In the genomic region with DNA sequence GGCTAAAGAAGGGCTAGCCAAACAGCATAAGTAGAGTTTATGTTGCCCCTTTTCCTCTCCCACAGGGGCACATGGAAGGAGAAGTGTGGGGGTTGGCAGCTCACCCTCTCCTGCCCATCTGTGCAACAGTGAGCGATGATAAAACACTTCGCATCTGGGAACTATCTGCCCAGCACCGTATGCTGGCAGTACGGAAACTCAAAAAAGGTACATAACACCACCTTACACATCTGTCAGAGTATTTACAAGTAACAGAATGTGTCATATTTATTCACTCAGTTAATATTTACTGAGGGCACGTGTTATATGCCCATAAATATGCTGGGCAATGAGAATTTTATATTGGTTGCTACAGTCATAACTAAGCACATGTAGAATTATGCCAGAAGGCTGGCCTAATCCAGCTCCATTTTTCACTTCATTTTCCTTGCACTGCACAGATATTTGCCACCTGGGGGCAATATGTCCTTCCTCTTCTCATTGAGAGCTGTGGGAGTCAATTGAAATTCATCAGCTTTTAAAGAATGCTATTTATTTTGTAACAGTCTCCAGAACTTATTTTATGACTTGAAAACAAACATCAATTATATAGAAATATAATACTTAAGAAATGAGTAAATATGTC, we compare ENCODE assay signal across 8 cellular contexts.
DNase-seq lines count a peak whose midpoint lies in the region; ATAC-seq, FAIRE-seq and TF ChIP-seq lines count a peak whose summit lies in the region.

No MANE protein-coding gene starts in this region.

- H2AK5ac ChIP-seq in H1 (ENCODE audit: low read depth, low read length): no peak overlapping the region

- H3K18ac ChIP-seq in H1 (ENCODE audit: extremely low read depth, low read length): no peak overlapping the region

- H3K4ac ChIP-seq in H1 (replicated peaks; ENCODE audit: insufficient read length, low read depth, low read length): no peak overlapping the region

- H3K79me2 ChIP-seq in H1 (ENCODE audit: control insufficient read depth in 1 of 2, insufficient read depth in 2 of 2, low read length in 2 of 2): no peaks in the 10 kb centered on the region

- DNase-seq in GM12865 (ENCODE audit: low read depth) (peak; percentile 42), NCI-H526 treated with DMSO at 0.1 percent for 48 hours (lab: John Stamatoyannopoulos, UW) (peak; percentile 26), H1 (ENCODE audit: low read depth in 1 of 2, low spot score in 2 of 2) (no peak), DMS79 (lab: John Stamatoyannopoulos, UW) (no peak)
- DNase-seq in naive thymus-derived CD4-positive, alpha-beta T cell: peak in 5 of 9 donors; percentile 6 to 40 (median 16)
- DNase-seq in activated CD8-positive, alpha-beta memory T cell treated with anti-CD3 and anti-CD28 coated beads, Interleukin-2, amount 50 U/mL, for 4 hours: no peak

- 91% methylated on average over 5 of the region's 5 CpGs; no CpG with 5 or more reads in 1 of the 2 experiments for WGBS in H1 (ENCODE audit: extremely low coverage in 1 of 2, insufficient coverage in 1 of 2, insufficient read length in 1 of 2, insufficient replicate concordance in 2 of 2, low coverage in 1 of 2, low lambda C conversion rate in 2 of 2, missing lambda C conversion rate in 1 of 2), 2 experiments

- H2BK15ac ChIP-seq in H1 (ENCODE audit: low read length): no peak overlapping the region

- H3K4me2 ChIP-seq in H1 (ENCODE audit: insufficient read depth in 1 of 2, low read depth in 2 of 2, low read length in 2 of 2): no peak overlapping the region

- peaks cover 13 to 32% (median 29%) of the 10 kb centered on the region in 7 donors for H3K4me1 Mint-ChIP-seq in naive thymus-derived CD4-positive, alpha-beta T cell

- H3K23me2 ChIP-seq in H1 (ENCODE audit: low read depth, low read length): no peaks in the 10 kb centered on the region

- H3K36me3 ChIP-seq in H1 (ENCODE audit: control insufficient read depth in 2 of 4, insufficient read depth in 4 of 4, low read length in 3 of 4): no peaks in the 10 kb centered on the region
- no peaks in the 10 kb centered on the region for H3K36me3 ChIP-seq in naive thymus-derived CD4-positive, alpha-beta T cell (ENCODE audit: control insufficient read depth in 2 of 3, insufficient read depth in 3 of 3, low read length in 3 of 3)

- no peak overlapping the region for H3K27ac ChIP-seq in H1 (ENCODE audit: low read depth, low read length)
- no peak overlapping the region for H3K27ac ChIP-seq in naive thymus-derived CD4-positive, alpha-beta T cell (ENCODE audit: low read depth, low read length)

- no peaks in the 10 kb centered on the region for H3K79me1 ChIP-seq in H1 (ENCODE audit: low read depth, low read length)

- H2AFZ ChIP-seq in H1 (ENCODE audit: low read length): no peak overlapping the region

- H4K8ac ChIP-seq in H1 (ENCODE audit: extremely low read depth, insufficient read depth, low read length): no peak overlapping the region

- no peaks in the 10 kb centered on the region for H3K27me3 Mint-ChIP-seq in naive thymus-derived CD4-positive, alpha-beta T cell

- no peak overlapping the region for H4K91ac ChIP-seq in H1 (replicated peaks; ENCODE audit: insufficient read length, low read length)

- H4K20me1 ChIP-seq in H1 (replicated peaks in 1 of 2; ENCODE audit: control insufficient read depth in 1 of 2, insufficient read depth in 2 of 2, low read length in 2 of 2): no peaks in the 10 kb centered on the region

- H3K56ac ChIP-seq in H1 (replicated peaks; ENCODE audit: insufficient read length, low read depth, low read length): no peak overlapping the region

- no peaks in the 10 kb centered on the region for H3K27me3 ChIP-seq in H1 (replicated peaks in 1 of 4; ENCODE audit: control insufficient read depth in 3 of 4, extremely low read depth in 1 of 4, insufficient read depth in 3 of 4, low read length in 3 of 4)
- no peaks in the 10 kb centered on the region for H3K27me3 ChIP-seq in naive thymus-derived CD4-positive, alpha-beta T cell (ENCODE audit: control insufficient read depth in 2 of 2, insufficient read depth in 2 of 2, low read length in 2 of 2)

- no peak overlapping the region for H3K14ac ChIP-seq in H1 (ENCODE audit: insufficient read length)

- FAIRE-seq in A204.1 (lab: Jason Lieb, UNC) (peak; percentile 58), H1 (lab: Jason Lieb, UNC) (no peak)

- H3K4me3 ChIP-seq in GM12865 (ENCODE audit: low read depth, low read length) (no peak overlapping the region), H1 (ENCODE audit: extremely low read depth in 1 of 4, insufficient read depth in 2 of 4, low read depth in 3 of 4, low read length in 4 of 4) (no peak overlapping the region)
- H3K4me3 ChIP-seq in naive thymus-derived CD4-positive, alpha-beta T cell (ENCODE audit: low read length): no peak overlapping the region

- TF ChIP-seq POLR2A in H1 (IDR thresholded peaks at IDR 0.05; ENCODE audit: control extremely low read depth in 1 of 2, low read depth in 2 of 2, low read length in 2 of 2): no peak

- peak; percentile 66 to 74 for TF ChIP-seq RAD21 in H1 (IDR thresholded peaks at IDR 0.05 in 1 of 2, conservative IDR thresholded peaks at IDR 0.05 in 1 of 2; ENCODE audit: low read depth in 2 of 2, low read length in 2 of 2)

- no peak overlapping the region for H3K4me3 Mint-ChIP-seq in naive thymus-derived CD4-positive, alpha-beta T cell

- H3K4me1 ChIP-seq in H1 (replicated peaks in 1 of 4; ENCODE audit: control insufficient read depth in 3 of 4, insufficient read depth in 4 of 4, low read length in 3 of 4): no peaks in the 10 kb centered on the region
- H3K4me1 ChIP-seq in naive thymus-derived CD4-positive, alpha-beta T cell (ENCODE audit: control insufficient read depth in 2 of 2, insufficient read depth in 2 of 2, low read length in 2 of 2): peaks cover 10 to 19% of the 10 kb centered on the region in 2 donors

- no peak overlapping the region for H2BK12ac ChIP-seq in H1 (ENCODE audit: low read depth, low read length)

- H2BK120ac ChIP-seq in H1 (replicated peaks; ENCODE audit: low read depth, low read length): no peak overlapping the region

- TF ChIP-seq CTCF in GM12865 (IDR thresholded peaks at IDR 0.05; ENCODE audit: insufficient read depth, low read depth, low read length, missing control alignments): peak; percentile 31
- peak in 2 of 3 experiments; percentile 34; a peak in 2 of 4 replicates for TF ChIP-seq CTCF in H1 (IDR thresholded peaks at IDR 0.05; ENCODE audit: control extremely low read depth in 1 of 3, insufficient read depth in 1 of 3, low read depth in 1 of 3, low read length in 3 of 3)

- H3K36me3 Mint-ChIP-seq in naive thymus-derived CD4-positive, alpha-beta T cell: peaks cover 0 to 6% (median 0%) of the 10 kb centered on the region in 5 donors

- CTCF ChIA-PET in H1 (lab: Charles Lee; ENCODE audit: partially characterized antibody): interaction anchor here (0.5 to 4.0 kb wide), 33 partner anchors 10 to 360 kb away, joined by 3 to 31 read pairs (median 4); no protein-coding TSS in a partner anchor
- CTCF ChIA-PET in naive thymus-derived CD4-positive, alpha-beta T cell (lab: Charles Lee): interaction anchor here (0.8 to 5.2 kb wide), 9 partner anchors 9 to 276 kb away, joined by 3 to 38 read pairs (median 4); no protein-coding TSS in a partner anchor

- intact Hi-C loops in naive thymus-derived CD4-positive, alpha-beta T cell (cut with micrococcal nuclease): loop anchor here (1.0 to 5.0 kb wide), 7 partner anchors 43 to 276 kb away; a partner anchor contains a TSS

- H3K9ac ChIP-seq in H1 (replicated peaks in 1 of 4; ENCODE audit: extremely low read depth in 1 of 4, low read depth in 3 of 4, low read length in 3 of 4): no peak overlapping the region

- no peak for TF ChIP-seq EP300 in H1 (IDR thresholded peaks at IDR 0.05; ENCODE audit: borderline replicate concordance in 1 of 2, low read depth in 2 of 2, low read length in 2 of 2)

- no peak overlapping the region for H3K23ac ChIP-seq in H1 (ENCODE audit: insufficient read length)

- POLR2A ChIA-PET in H1 (lab: Charles Lee; ENCODE audit: partially characterized antibody): no interaction called here
- POLR2A ChIA-PET in naive thymus-derived CD4-positive, alpha-beta T cell (lab: Charles Lee): interaction anchor here (0.6 kb wide), 2 partner anchors 149 to 322 kb away, joined by 3 read pairs; no protein-coding TSS in a partner anchor

- peak overlapping the region in 4 of 9 donors; percentile 9 to 89 (median 72) for H3K27ac Mint-ChIP-seq in naive thymus-derived CD4-positive, alpha-beta T cell

- peaks cover 0 to 2% (median 0%) of the 10 kb centered on the region in 11 donors for H3K9me3 Mint-ChIP-seq in naive thymus-derived CD4-positive, alpha-beta T cell

- H2BK20ac ChIP-seq in H1 (ENCODE audit: low read length): no peak overlapping the region

- H3K9me3 ChIP-seq in H1 (ENCODE audit: insufficient read depth in 2 of 2, low read depth in 1 of 2, low read length in 1 of 2): no peaks in the 10 kb centered on the region
- no peaks in the 10 kb centered on the region for H3K9me3 ChIP-seq in naive thymus-derived CD4-positive, alpha-beta T cell (ENCODE audit: control insufficient read depth in 2 of 3, low read length in 3 of 3)

- peak; percentile 31 for ATAC-seq in naive thymus-derived CD4-positive, alpha-beta T cell
- no peak for ATAC-seq in GM18858 (IDR thresholded peaks at IDR 0.05; ENCODE audit: unreplicated experiment)

- no peak overlapping the region for H2BK5ac ChIP-seq in H1 (ENCODE audit: low read depth, low read length)

- no peak overlapping the region for H4K5ac ChIP-seq in H1 (ENCODE audit: insufficient read length, low read depth, low read length)

TF ChIP-seq in H1, 55 proteins besides CTCF, POLR2A, EP300 and RAD21:
- TF ChIP-seq KDM5A (IDR thresholded peaks at IDR 0.05; ENCODE audit: low read length): no peak
- TF ChIP-seq CTBP2 (IDR thresholded peaks at IDR 0.05; ENCODE audit: borderline replicate concordance, insufficient read depth, insufficient read length, low read length): no peak
- TF ChIP-seq SIRT6 (IDR thresholded peaks at IDR 0.05; ENCODE audit: low read length): no peak
- TF ChIP-seq SUZ12 (IDR thresholded peaks at IDR 0.05; ENCODE audit: low read length): no peak
- no peak for TF ChIP-seq SIN3A (conservative IDR thresholded peaks at IDR 0.05 in 1 of 2, IDR thresholded peaks at IDR 0.05 in 1 of 2; ENCODE audit: low read depth in 1 of 2, low read length in 2 of 2)
- no peak for TF ChIP-seq TAF1 (IDR thresholded peaks at IDR 0.05; ENCODE audit: low read depth, low read length)
- no peak for TF ChIP-seq NRF1 (IDR thresholded peaks at IDR 0.05; ENCODE audit: low read depth, low read length)
- no peak for TF ChIP-seq CREB1 (IDR thresholded peaks at IDR 0.05)
- TF ChIP-seq SIX5 (IDR thresholded peaks at IDR 0.05; ENCODE audit: low read depth, low read length): no peak
- no peak for TF ChIP-seq KDM1A (IDR thresholded peaks at IDR 0.05; ENCODE audit: borderline replicate concordance, low read length)

Comparison
In these comparisons a context has a peak if more than half of its experiments do, and no peak if none do; other contexts are left out.
1. DNase-seq: peak in GM12865 (single experiment), NCI-H526 treated with DMSO at 0.1 percent for 48 hours (single experiment) and naive thymus-derived CD4-positive, alpha-beta T cell (5 of 9); none in H1 (0 of 2), DMS79 (single experiment) and activated CD8-positive, alpha-beta memory T cell treated with anti-CD3 and anti-CD28 coated beads, Interleukin-2, amount 50 U/mL, for 4 hours (single experiment).